ENCODE assay signal across 17 cellular contexts in genomic region chr6:20691185-20691584, GRCh38.
A peak's percentile ranks its signal among the peaks of the same experiment; 100 is the strongest.
DNase-seq lines count a peak whose midpoint lies in the region; ATAC-seq, FAIRE-seq and TF ChIP-seq lines count a peak whose summit lies in the region.
"Had no signal": no experiment of that assay in that cellular context is flagged by ENCODE, and none has a peak within 500 bp of the region (broad histone marks: within the 10 kb centered on the region; RNA-seq: fewer than 3 reads in every experiment).

No MANE protein-coding gene starts in this region.

- H3K23ac ChIP-seq in mesendoderm (ENCODE audit: low read length): no peak overlapping the region

- H3K4me1 Mint-ChIP-seq in endodermal cell: peaks cover 18% of the 10 kb centered on the region

- H3K27me3 ChIP-seq in mesendoderm (ENCODE audit: insufficient read depth, low read length, poor library complexity): no peaks in the 10 kb centered on the region
- no peaks in the 10 kb centered on the region for H3K27me3 ChIP-seq in endodermal cell (ENCODE audit: control insufficient read depth, insufficient read depth, low read length, poor library complexity, severe bottlenecking)
- H3K27me3 ChIP-seq: SJCRH30 had no signal

- H3K4me3 ChIP-seq in mesendoderm (ENCODE audit: low read length) (no peak overlapping the region), endodermal cell (ENCODE audit: low read length) (no peak overlapping the region)
- H3K4me3 ChIP-seq: lung, SJCRH30, skin epidermis had no signal

- no peak overlapping the region for H2AK5ac ChIP-seq in mesendoderm (ENCODE audit: low read length)

- no peaks in the 10 kb centered on the region for H3K27me3 Mint-ChIP-seq in endodermal cell (ENCODE audit: insufficient read depth)
- H3K27me3 Mint-ChIP-seq: CD4-positive, alpha-beta T cell had no signal

- H4K5ac ChIP-seq in mesendoderm (ENCODE audit: low read length): no peak overlapping the region

- H4K8ac ChIP-seq in mesendoderm (ENCODE audit: low read depth, low read length): no peak overlapping the region

- H3K36me3 ChIP-seq in mesendoderm (ENCODE audit: control insufficient read depth, insufficient read depth, low read length) (no peaks in the 10 kb centered on the region), endodermal cell (ENCODE audit: control insufficient read depth, insufficient read depth, low read length) (no peaks in the 10 kb centered on the region)
- H3K36me3 ChIP-seq: SJCRH30 had no signal

- no peak overlapping the region for H2BK15ac ChIP-seq in mesendoderm (replicated peaks; ENCODE audit: low read depth)

- no peak overlapping the region for H3K4me2 ChIP-seq in mesendoderm (ENCODE audit: low read length)

- FAIRE-seq in islet of Langerhans (lab: Jason Lieb, UNC): peak; percentile 99

- H2BK5ac ChIP-seq in mesendoderm (ENCODE audit: low read length): no peak overlapping the region

- H2BK120ac ChIP-seq in mesendoderm (ENCODE audit: low read depth, low read length): no peak overlapping the region

- H3K79me2 ChIP-seq in mesendoderm (ENCODE audit: control insufficient read depth, insufficient read depth, low read length): no peaks in the 10 kb centered on the region

- no peak overlapping the region for H3K27ac ChIP-seq in mesendoderm (ENCODE audit: low read depth, low read length)
- H3K27ac ChIP-seq in endodermal cell (ENCODE audit: low read depth, low read length): no peak overlapping the region
- H3K27ac ChIP-seq: SJCRH30, skin epidermis had no signal

- no peak for TF ChIP-seq CTCF in endodermal cell (conservative IDR thresholded peaks at IDR 0.05)

- no peak for ATAC-seq in GM21360 (IDR thresholded peaks at IDR 0.05; ENCODE audit: unreplicated experiment)

- H3K36me3 Mint-ChIP-seq in endodermal cell (ENCODE audit: low read depth): no peaks in the 10 kb centered on the region

- H3K18ac ChIP-seq in mesendoderm (ENCODE audit: low read length): no peak overlapping the region

- H3K4ac ChIP-seq in mesendoderm (ENCODE audit: low read depth, low read length): no peak overlapping the region

- H3K4me3 Mint-ChIP-seq in endodermal cell: no peak overlapping the region
- H3K4me3 Mint-ChIP-seq: CD4-positive, alpha-beta T cell had no signal

- no peaks in the 10 kb centered on the region for H3K9me3 ChIP-seq in endodermal cell (ENCODE audit: control insufficient read depth, low read length)
- H3K9me3 ChIP-seq: SJCRH30 had no signal

- peaks cover 2% of the 10 kb centered on the region for H3K79me1 ChIP-seq in mesendoderm (ENCODE audit: low read length)

- H3K9ac ChIP-seq in mesendoderm (ENCODE audit: low read length) (no peak overlapping the region), endodermal cell (ENCODE audit: extremely low read depth, low read length, poor library complexity, severe bottlenecking) (no peak overlapping the region)

- WGBS in mesendoderm (ENCODE audit: extremely low coverage, insufficient coverage, low lambda C conversion rate): no CpG with 5 or more reads among the region's 5 CpGs
- 88 to 92% methylated on average over 2 to 5 of the region's 5 CpGs for WGBS in endodermal cell (ENCODE audit: insufficient coverage in 1 of 2, insufficient read length in 1 of 2), 2 experiments

- peaks cover 7% of the 10 kb centered on the region for H3K4me1 ChIP-seq in mesendoderm (ENCODE audit: control insufficient read depth, low read depth, low read length)
- H3K4me1 ChIP-seq in endodermal cell (ENCODE audit: control insufficient read depth, insufficient read depth, low read length): peaks cover 3% of the 10 kb centered on the region
- H3K4me1 ChIP-seq: SJCRH30 had no signal

- DNase-seq in DMS53 (lab: John Stamatoyannopoulos, UW): peak; percentile 54
- peak; percentile 92 for DNase-seq in NCI-H2029 treated with DMSO at 0.1 percent for 48 hours (lab: John Stamatoyannopoulos, UW)
- peak; percentile 95 for DNase-seq in NCI-H69 (lab: John Stamatoyannopoulos, UW)
- no peak for DNase-seq in epidermal melanocyte (ENCODE audit: insufficient read length, low spot score)
- DNase-seq in mesendoderm: no peak
- no peak for DNase-seq in endodermal cell
- DNase-seq: CD4-positive, alpha-beta T cell; GF-D8; HCEC 1CT; KG1; SJCRH30; stimulated activated CD4-positive, alpha-beta T cell treated with anti-CD3 and anti-CD28 coated beads, Interleukin-4, amount 100 ng/mL, for 24 hours had no signal

- H3K56ac ChIP-seq in mesendoderm (ENCODE audit: low read length): no peak overlapping the region

- no peak overlapping the region for H3K27ac Mint-ChIP-seq in endodermal cell
- H3K27ac Mint-ChIP-seq: activated T-helper 2 cell treated with anti-CD3 and anti-CD28 coated beads, Interferon-gamma antibody, Interleukin-2, Interleukin-4, amounts not matched to agents 10 μg/mL and 5 μg/mL and 100 μg/mL, durations not matched to agents 14 hours and 24 hours and 36 hours; CD4-positive, alpha-beta T cell had no signal

- no peaks in the 10 kb centered on the region for H3K9me3 Mint-ChIP-seq in endodermal cell
- H3K9me3 Mint-ChIP-seq: activated T-helper 2 cell treated with anti-CD3 and anti-CD28 coated beads, Interferon-gamma antibody, Interleukin-2, Interleukin-4, amounts not matched to agents 10 μg/mL and 5 μg/mL and 100 μg/mL, durations not matched to agents 14 hours and 24 hours and 36 hours; CD4-positive, alpha-beta T cell had no signal

Comparison
In these comparisons a context has a peak if more than half of its experiments do, and no peak if none do; other contexts are left out.
1. DNase-seq: peak in DMS53 (single experiment), NCI-H2029 treated with DMSO at 0.1 percent for 48 hours (single experiment) and NCI-H69 (single experiment); none in epidermal melanocyte (single experiment), mesendoderm (single experiment) and endodermal cell (single experiment).